8 cellular contexts compared by ENCODE assay signal in the genomic region with DNA sequence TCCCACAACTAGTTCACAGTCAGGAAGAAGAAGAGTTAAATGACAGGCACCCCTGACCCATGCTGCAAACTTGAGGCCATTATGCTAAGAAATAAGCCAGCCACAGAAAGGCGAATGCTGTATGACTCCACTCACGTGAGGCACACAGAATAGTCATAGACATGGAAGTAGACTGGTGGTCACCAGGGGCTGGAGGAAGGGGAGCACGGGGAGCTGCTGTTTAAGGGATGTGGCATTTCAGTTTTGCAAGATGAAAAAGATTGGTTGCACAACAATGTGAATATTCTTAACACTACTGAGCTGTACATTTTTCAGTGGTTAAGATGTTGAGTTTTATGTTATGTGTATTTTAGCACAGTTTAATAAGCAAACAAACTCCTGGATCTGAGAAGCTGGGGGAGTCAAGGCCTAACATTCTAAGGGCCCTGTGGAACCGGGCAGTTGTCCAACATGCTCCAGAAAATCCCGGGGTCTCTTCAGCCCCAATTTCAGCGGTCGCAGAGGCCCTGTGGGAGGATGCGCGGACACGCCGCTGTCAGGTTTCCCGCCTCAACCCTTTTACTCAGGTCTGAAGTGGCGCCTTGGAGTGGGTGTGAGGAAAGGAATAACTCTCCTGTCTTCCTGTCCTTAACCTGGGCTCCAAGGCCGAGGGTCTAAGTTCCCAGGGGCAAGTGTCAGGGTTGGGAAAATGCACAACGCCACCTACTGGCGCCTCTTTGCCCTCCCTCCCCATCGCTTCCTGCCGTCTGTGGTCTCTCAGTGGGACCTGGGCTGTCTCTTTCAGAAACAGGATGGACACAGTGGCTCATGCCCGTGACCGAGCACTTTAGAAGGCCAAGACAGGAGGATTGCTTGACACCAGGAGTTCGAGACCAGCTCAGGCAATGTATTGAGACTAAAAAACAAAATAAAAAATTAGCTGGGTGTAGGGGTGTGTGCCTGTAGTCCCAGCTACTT. TPM values are rescaled to one million over a fixed set of nuclear protein-coding genes. Genes with fewer than 3 reads are reported as not detected.
DNase-seq lines count a peak whose midpoint lies in the region; ATAC-seq and TF ChIP-seq lines count a peak whose summit lies in the region.

No MANE protein-coding gene starts in this region.

- H3K4me3 ChIP-seq in AG09309 (ENCODE audit: control insufficient read depth, low read depth, low read length) = no peak overlapping the region
- H3K4me3 ChIP-seq in choroid plexus epithelial cell (ENCODE audit: low read depth, low read length) = no peak overlapping the region
- no peak overlapping the region for H3K4me3 ChIP-seq in neutrophil (ENCODE audit: low read depth in 1 of 2, low read length in 1 of 2)

- no peaks in the 10 kb centered on the region for H3K36me3 ChIP-seq in neutrophil

- TF ChIP-seq CTCF in AG09309 (IDR thresholded peaks at IDR 0.05; ENCODE audit: control insufficient read depth, insufficient read depth, low read depth, low read length, missing control alignments) (peak; percentile 50), choroid plexus epithelial cell (conservative IDR thresholded peaks at IDR 0.05; ENCODE audit: low read depth, low read length) (peak; percentile 77), neutrophil (IDR thresholded peaks at IDR 0.05) (peak; percentile 60)

- DNase-seq in AG09309 (ENCODE audit: low read depth) = no peak
- peak; percentile 34 for DNase-seq in GM19240 (ENCODE audit: insufficient read length, low spot score)
- peak; percentile 54 for DNase-seq in SK-N-DZ (ENCODE audit: low spot score)
- peak; percentile 62 for DNase-seq in choroid plexus epithelial cell (ENCODE audit: low read depth)
- no peak for DNase-seq in NCI-H510A (lab: John Stamatoyannopoulos, UW)

- no peak overlapping the region for H3K27ac ChIP-seq in neutrophil

- no peak for ATAC-seq in HG03354 (IDR thresholded peaks at IDR 0.05; ENCODE audit: poor library complexity, severe bottlenecking, unreplicated experiment)
- no peak for ATAC-seq in GM18907 (IDR thresholded peaks at IDR 0.05; ENCODE audit: unreplicated experiment)

- peaks cover 36 to 48% of the 10 kb centered on the region in 2 experiments for H3K4me1 ChIP-seq in neutrophil (ENCODE audit: control insufficient read depth in 1 of 2, insufficient read depth in 1 of 2, low read depth in 1 of 2, low read length in 1 of 2)

- no peaks in the 10 kb centered on the region for H3K27me3 ChIP-seq in neutrophil

- H3K9me3 ChIP-seq in neutrophil = no peaks in the 10 kb centered on the region

RNA-seq across cellular contexts. Expression of a gene that starts 4.4 kb away (rescaled TPM):
- 0.02 and 2.5 TPM in 2 replicates for polyA plus RNA-seq in SK-N-DZ (2014; cell fraction: cytosol; rRNA removed)
- polyA plus RNA-seq in SK-N-DZ (2014; cell fraction: nucleus; rRNA removed) = 0.42 and 0.46 TPM in 2 replicates

RNA-seq across cellular contexts. Expression of a gene that starts 12.3 kb away (rescaled TPM):
- polyA plus RNA-seq in SK-N-DZ (2014; cell fraction: cytosol; rRNA removed) = not detected in 2 replicates
- polyA plus RNA-seq in SK-N-DZ (2014; cell fraction: nucleus; rRNA removed) = not detected in 2 replicates

RNA-seq across cellular contexts. Expression of a gene that starts 45.5 kb away (rescaled TPM):
- polyA plus RNA-seq in SK-N-DZ (2014; cell fraction: cytosol; rRNA removed) = 5.4 and 17.8 TPM in 2 replicates
- 3.5 and 4.6 TPM in 2 replicates for polyA plus RNA-seq in SK-N-DZ (2014; cell fraction: nucleus; rRNA removed)

Comparison
In these comparisons a context has a peak if more than half of its experiments do, and no peak if none do; other contexts are left out.
1. DNase-seq: peak in GM19240 (single experiment), SK-N-DZ (single experiment) and choroid plexus epithelial cell (single experiment); none in AG09309 (single experiment) and NCI-H510A (single experiment).
2. Peak in every context shown above with its lines, with median percentiles within 50 percentile points of each other: CTCF ChIP-seq.